Comparison of ENCODE assay signal across 7 cellular contexts in genomic region chr5:73625314-73625904, GRCh38. TPM values are rescaled to one million over a fixed set of nuclear protein-coding genes. Genes with fewer than 3 reads are reported as not detected.
DNase-seq lines count a peak whose midpoint lies in the region; ATAC-seq and TF ChIP-seq lines count a peak whose summit lies in the region.

No MANE protein-coding gene starts in this region.

- TF ChIP-seq CTCF in epithelial cell of esophagus (IDR thresholded peaks at IDR 0.05; ENCODE audit: insufficient read depth, low read depth, low read length, missing control alignments), result no peak

- no peaks in the 10 kb centered on the region for H3K36me3 Mint-ChIP-seq in naive B cell

- peak; percentile 25 for DNase-seq in NCI-H446 treated with DMSO at 0.1 percent for 48 hours (lab: John Stamatoyannopoulos, UW)
- DNase-seq in epithelial cell of esophagus (ENCODE audit: low read depth), result no peak
- DNase-seq in naive B cell, result no peak
- no peak for DNase-seq in activated effector memory CD4-positive, alpha-beta T cell treated with Interleukin-2 at 50 U/mL for 16 hours
- no peak for DNase-seq in NCI-H2081 (lab: John Stamatoyannopoulos, UW)

- peak; percentile 12 for ATAC-seq in GM21360 (IDR thresholded peaks at IDR 0.05; ENCODE audit: unreplicated experiment)
- no peak for ATAC-seq in naive B cell (ENCODE audit: low read depth in 2 of 2)
- no peak for ATAC-seq in GM18909 (IDR thresholded peaks at IDR 0.05; ENCODE audit: poor library complexity, unreplicated experiment)

- H3K4me3 Mint-ChIP-seq in naive B cell, result peak overlapping the region; percentile 23 to 86 (median 72)

- no peak overlapping the region for H3K27ac Mint-ChIP-seq in naive B cell

- no peaks in the 10 kb centered on the region for H3K9me3 Mint-ChIP-seq in naive B cell

- peaks cover 31 to 52% (median 42%) of the 10 kb centered on the region in 3 donors for H3K27me3 Mint-ChIP-seq in naive B cell

- peak overlapping the region; percentile 36 for H3K4me3 ChIP-seq in epithelial cell of esophagus (ENCODE audit: low read length)

- peaks cover 0 to 10% (median 0%) of the 10 kb centered on the region in 3 donors for H3K4me1 Mint-ChIP-seq in naive B cell

RNA-seq across cellular contexts. Expression of gene ARHGEF28, which starts 0.6 kb away (rescaled TPM):
- not detected for polyA plus RNA-seq in naive B cell (ENCODE audit: low read depth in 6 of 6)

RNA-seq across cellular contexts. Expression of gene UTP15, which starts 59.9 kb away (rescaled TPM):
- 10 to 100 TPM in 2 of 6 donors, 1 to 10 TPM in 4; 6.2 to 13.3 (median 8.0) TPM for polyA plus RNA-seq in naive B cell (ENCODE audit: low read depth in 6 of 6)

RNA-seq across cellular contexts. Expression of gene ANKRA2, which starts 60.0 kb away (rescaled TPM):
- polyA plus RNA-seq in naive B cell (ENCODE audit: low read depth in 6 of 6), result 10 to 100 TPM; 21.1 to 34.4 (median 26.3) TPM
